In the genomic region with DNA sequence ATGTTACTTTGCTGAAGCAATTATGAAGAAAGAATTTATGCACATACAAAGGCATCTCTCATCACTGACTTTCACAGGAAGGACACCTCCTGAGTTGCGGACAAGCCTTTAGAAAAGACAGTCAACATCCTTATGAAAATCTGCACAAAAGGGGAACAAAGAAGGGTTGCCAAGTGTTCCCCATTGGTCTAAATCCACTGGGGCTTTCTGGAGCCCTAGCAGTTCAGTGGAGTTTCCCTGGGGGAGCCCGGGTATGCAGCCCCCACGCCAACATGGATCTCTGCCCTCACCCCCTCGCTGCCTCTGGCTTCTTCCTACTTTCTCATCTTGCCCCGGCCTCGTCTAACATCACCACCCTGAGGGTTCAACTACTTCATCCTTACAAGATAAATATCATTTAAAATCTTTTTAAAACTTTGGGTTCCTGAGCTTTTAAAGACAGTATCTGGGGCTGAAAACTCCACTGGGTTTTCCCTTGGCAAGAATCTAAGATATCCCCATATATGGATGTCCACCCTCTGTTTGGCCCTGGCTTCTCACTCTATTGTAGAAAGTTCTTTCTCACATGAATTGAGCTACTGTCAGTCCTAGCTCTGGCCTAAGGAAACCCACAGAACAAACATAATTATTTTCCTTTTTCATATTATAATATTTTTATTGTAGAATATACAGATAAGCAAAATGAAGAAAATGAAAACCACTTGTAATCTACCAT, we compare ENCODE assay signal across 14 cellular contexts.
DNase-seq lines count a peak whose midpoint lies in the region; ATAC-seq and TF ChIP-seq lines count a peak whose summit lies in the region.
"Had no signal": no experiment of that assay in that cellular context is flagged by ENCODE, and none has a peak within 500 bp of the region (broad histone marks: within the 10 kb centered on the region; RNA-seq: fewer than 3 reads in every experiment).

No MANE protein-coding gene starts in this region.

- intact Hi-C loops in sciatic nerve (cut with DNase I): no loop called here

- H3K4me2 ChIP-seq in GM23338: peak overlapping the region; percentile 25; the same call in 1 of the 2 replicates

- no peaks in the 10 kb centered on the region for H3K36me3 ChIP-seq in GM23338 (ENCODE audit: insufficient read depth)

- H3K4me3 Mint-ChIP-seq in GM23338 (no peak overlapping the region), brain (no peak overlapping the region)
- no peak overlapping the region for H3K4me3 Mint-ChIP-seq in activated naive CD8-positive, alpha-beta T cell treated with anti-CD3 and anti-CD28 coated beads, Interleukin-2, amount 50 U/mL, for 24 hours
- H3K4me3 Mint-ChIP-seq: H9 had no signal

- H3K4me3 ChIP-seq in GM23338: no peak overlapping the region

- peaks cover 4% of the 10 kb centered on the region for H3K27me3 Mint-ChIP-seq in GM23338 (ENCODE audit: insufficient read depth, low read depth, poor library complexity)
- no peaks in the 10 kb centered on the region for H3K27me3 Mint-ChIP-seq in brain
- peaks cover 4% of the 10 kb centered on the region for H3K27me3 Mint-ChIP-seq in activated naive CD8-positive, alpha-beta T cell treated with anti-CD3 and anti-CD28 coated beads, Interleukin-2, amount 50 U/mL, for 24 hours

- H3K27ac ChIP-seq in GM23338 (ENCODE audit: low read depth): no peak overlapping the region

- H3F3A ChIP-seq in GM23338 (replicated peaks; ENCODE audit: low read depth): no peaks in the 10 kb centered on the region

- TF ChIP-seq CTCF in GM23338 (conservative IDR thresholded peaks at IDR 0.05; ENCODE audit: low read depth in 2 of 2) (no peak), brain (conservative IDR thresholded peaks at IDR 0.05) (no peak)

- no peaks in the 10 kb centered on the region for H4K20me1 ChIP-seq in GM23338 (replicated peaks; ENCODE audit: insufficient read depth)

- no peaks in the 10 kb centered on the region for H3K9me2 ChIP-seq in GM23338 (ENCODE audit: insufficient read depth)

- no peak for ATAC-seq in GM23338
- peak; percentile 44 for ATAC-seq in HG03378 (IDR thresholded peaks at IDR 0.05; ENCODE audit: unreplicated experiment)
- ATAC-seq in sciatic nerve: peak; percentile 84
- no peak for ATAC-seq in activated naive CD8-positive, alpha-beta T cell treated with anti-CD3 and anti-CD28 coated beads, Interleukin-2, amount 50 U/mL, for 24 hours
- no peak for ATAC-seq in GM18870 (IDR thresholded peaks at IDR 0.05; ENCODE audit: unreplicated experiment)

- DNase-seq in GM23338 (ENCODE audit: low spot score) (no peak), sciatic nerve (ENCODE audit: low spot score) (no peak), DMS153 treated with DMSO at 0.1 percent for 48 hours (lab: John Stamatoyannopoulos, UW; ENCODE audit: unreplicated experiment) (no peak)
- no peak for DNase-seq in activated naive CD8-positive, alpha-beta T cell treated with anti-CD3 and anti-CD28 coated beads, Interleukin-2, amount 50 U/mL, for 24 hours
- DNase-seq: EL, H9, KBM-7, NCI-H1105, NCI-H187 treated with DMSO at 0.1 percent for 48 hours, NCI-H774, SHP77 had no signal

- no peaks in the 10 kb centered on the region; the same call in 2 of the 3 replicates for H3K9me3 Mint-ChIP-seq in GM23338
- H3K9me3 Mint-ChIP-seq in brain: peaks cover 0 to 7% (median 4%) of the 10 kb centered on the region in 5 experiments
- no peaks in the 10 kb centered on the region for H3K9me3 Mint-ChIP-seq in activated naive CD8-positive, alpha-beta T cell treated with anti-CD3 and anti-CD28 coated beads, Interleukin-2, amount 50 U/mL, for 24 hours
- H3K9me3 Mint-ChIP-seq: H9 had no signal

- no peaks in the 10 kb centered on the region for H3K27me3 ChIP-seq in GM23338 (ENCODE audit: insufficient read depth)

- no peaks in the 10 kb centered on the region for H3K79me2 ChIP-seq in GM23338 (replicated peaks; ENCODE audit: insufficient read depth)

- H3K36me3 Mint-ChIP-seq in GM23338 (ENCODE audit: low read depth) (no peaks in the 10 kb centered on the region; the same call in 2 of the 3 replicates), brain (no peaks in the 10 kb centered on the region)
- H3K36me3 Mint-ChIP-seq in activated naive CD8-positive, alpha-beta T cell treated with anti-CD3 and anti-CD28 coated beads, Interleukin-2, amount 50 U/mL, for 24 hours (ENCODE audit: low read depth): no peaks in the 10 kb centered on the region

- peaks cover 17% of the 10 kb centered on the region for H3K4me1 Mint-ChIP-seq in GM23338
- peaks cover 38% of the 10 kb centered on the region for H3K4me1 Mint-ChIP-seq in brain
- no peaks in the 10 kb centered on the region for H3K4me1 Mint-ChIP-seq in activated naive CD8-positive, alpha-beta T cell treated with anti-CD3 and anti-CD28 coated beads, Interleukin-2, amount 50 U/mL, for 24 hours

- peaks cover 8% of the 10 kb centered on the region for H3K4me1 ChIP-seq in GM23338 (ENCODE audit: insufficient read depth)

- H2AFZ ChIP-seq in GM23338: no peak overlapping the region

- H3K27ac Mint-ChIP-seq in GM23338 (no peak overlapping the region), brain (peak overlapping the region in 3 of 5 experiments; percentile 29 to 82 (median 69))
- no peak overlapping the region for H3K27ac Mint-ChIP-seq in activated naive CD8-positive, alpha-beta T cell treated with anti-CD3 and anti-CD28 coated beads, Interleukin-2, amount 50 U/mL, for 24 hours
- H3K27ac Mint-ChIP-seq: H9 had no signal

TF ChIP-seq in GM23338, 12 proteins besides CTCF, POLR2A, EP300 and RAD21:
- no peak for TF ChIP-seq EZH2 (IDR thresholded peaks at IDR 0.05; ENCODE audit: low read depth, unreplicated experiment)
- TF ChIP-seq CREB1 (CRISPR knock-in tag; IDR thresholded peaks at IDR 0.05; ENCODE audit: low read depth): no peak

Comparison
In these comparisons a context has a peak if more than half of its experiments do, and no peak if none do; other contexts are left out.
1. ATAC-seq: peak in HG03378 (single experiment) and sciatic nerve (single experiment); none in GM23338 (single experiment), activated naive CD8-positive, alpha-beta T cell treated with anti-CD3 and anti-CD28 coated beads, Interleukin-2, amount 50 U/mL, for 24 hours (single experiment) and GM18870 (single experiment).
2. H3K27ac Mint-ChIP-seq: peak in brain (3 of 5); none in GM23338 (single experiment) and activated naive CD8-positive, alpha-beta T cell treated with anti-CD3 and anti-CD28 coated beads, Interleukin-2, amount 50 U/mL, for 24 hours (single experiment).